In the genomic region with DNA sequence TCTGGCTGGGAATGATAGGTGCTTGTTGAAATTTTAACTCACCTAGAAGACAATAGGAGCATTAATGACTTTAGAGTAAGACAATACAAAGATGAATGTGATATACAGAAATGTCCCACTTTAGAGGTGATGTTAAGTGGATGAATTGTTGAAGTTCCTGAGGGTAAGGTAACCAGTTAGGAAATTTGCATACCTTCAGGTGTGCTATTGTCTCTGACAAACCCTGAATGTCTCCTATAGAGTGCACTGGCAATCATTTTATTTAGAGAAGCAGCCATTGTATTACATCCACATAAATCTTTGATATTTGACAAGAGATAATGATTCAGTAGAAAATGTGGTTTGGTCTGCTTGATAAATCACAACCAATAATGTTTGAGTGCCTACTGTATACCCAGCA, we compare ENCODE assay signal across 26 cellular contexts.
"Had no signal": no experiment of that assay in that cellular context is flagged by ENCODE, and none has a peak within 500 bp of the region (broad histone marks: within the 10 kb centered on the region; RNA-seq: fewer than 3 reads in every experiment).

No MANE protein-coding gene starts in this region.

- ATAC-seq: activated CD8-positive, alpha-beta T cell treated with anti-CD3 and anti-CD28 coated beads for 36 hours; activated T-cell treated with anti-CD3 and anti-CD28 coated beads, Interleukin-2, amount 50 U/mL, for 4 hours; activated T-helper 17 cell treated with anti-CD3 and anti-CD28 coated beads, Interleukin-2, amount 50 U/mL, for 72 hours; body of pancreas; effector memory CD8-positive, alpha-beta T cell; gastroesophageal sphincter; heart right ventricle; T-helper 17 cell had no signal

- H3K27me3 ChIP-seq: body of pancreas, esophagus muscularis mucosa, gastroesophageal sphincter, heart right ventricle had no signal

- H3K9me3 ChIP-seq: body of pancreas, esophagus muscularis mucosa had no signal

- H3K27ac ChIP-seq: esophagus muscularis mucosa, gastroesophageal sphincter, heart right ventricle had no signal

- H3K4me3 ChIP-seq: body of pancreas, esophagus muscularis mucosa, gastroesophageal sphincter, heart right ventricle had no signal

- H3K4me1 ChIP-seq: esophagus muscularis mucosa, gastroesophageal sphincter, heart right ventricle had no signal

- H3K36me3 ChIP-seq: esophagus muscularis mucosa, gastroesophageal sphincter, heart right ventricle had no signal

- DNase-seq: activated CD4-positive, alpha-beta T cell treated with anti-CD3 and anti-CD28 coated beads for 1 hour; activated CD4-positive, alpha-beta T cell treated with anti-CD3 and anti-CD28 coated beads for 4 hours; activated CD4-positive, alpha-beta T cell treated with anti-CD3 and anti-CD28 coated beads, Interleukin-2, amount 10 ng/mL, durations not matched to agents 7 days and 5 days; activated CD4-positive, alpha-beta T cell treated with anti-CD3 and anti-CD28 coated beads, Interleukin-2, amount 50 U/mL, for 4 hours; activated CD8-positive, alpha-beta memory T cell treated with anti-CD3 and anti-CD28 coated beads for 24 hours; activated CD8-positive, alpha-beta T cell treated with anti-CD3 and anti-CD28 coated beads for 36 hours; activated effector memory CD4-positive, alpha-beta T cell treated with Interleukin-2 at 50 U/mL for 16 hours; activated gamma-delta T cell treated with Interleukin-2 at 50 U/mL for 16 hours; activated naive CD4-positive, alpha-beta T cell treated with anti-CD3 and anti-CD28 coated beads, Interleukin-2, amount 50 U/mL, for 16 hours; activated naive CD4-positive, alpha-beta T cell treated with Interleukin-2 at 50 U/mL for 16 hours; activated T-cell treated with anti-CD3 and anti-CD28 coated beads, Interleukin-2, amount 50 U/mL, for 4 hours; amniotic stem cell; anterior cingulate cortex; body of pancreas; caudate nucleus; cortex of kidney; dermis blood vessel endothelial cell; effector CD4-positive, alpha-beta T cell; effector memory CD8-positive, alpha-beta T cell; erythroblast; heart right ventricle; T-helper 1 cell; T-helper 17 cell had no signal
